21 cellular contexts compared by ENCODE assay signal in the genomic region with DNA sequence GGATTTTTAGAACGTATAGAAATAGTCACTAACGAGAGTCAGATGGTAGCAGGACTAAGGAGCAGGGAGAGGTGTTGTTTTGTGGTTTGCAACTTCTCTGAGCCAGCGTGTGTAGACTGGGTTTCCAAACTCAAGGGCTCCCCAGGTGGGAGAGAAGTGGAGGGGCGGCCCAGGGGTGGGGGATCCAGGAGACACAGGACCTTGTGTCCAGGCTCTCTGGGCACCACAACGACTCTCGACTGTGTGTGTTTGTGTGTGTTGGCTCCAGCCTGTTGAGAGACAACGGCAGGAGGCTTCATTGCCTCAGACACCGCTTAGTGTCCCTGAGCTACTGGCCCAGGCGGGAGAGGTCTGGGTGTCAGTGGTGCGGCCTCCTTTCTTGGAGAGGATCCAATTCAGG. TPM values are rescaled to one million over a fixed set of nuclear protein-coding genes. Genes with fewer than 3 reads are reported as not detected.
"Had no signal": no experiment of that assay in that cellular context is flagged by ENCODE, and none has a peak within 500 bp of the region (broad histone marks: within the 10 kb centered on the region; RNA-seq: fewer than 3 reads in every experiment).

No MANE protein-coding gene starts in this region.

- H3K27me3 ChIP-seq: colonic mucosa, pancreas had no signal

- H3K27ac ChIP-seq: breast epithelium, colonic mucosa, esophagus squamous epithelium, gastrocnemius medialis, pancreas, psoas muscle, VCaP had no signal

- H3K4me3 ChIP-seq: breast epithelium, colonic mucosa, esophagus squamous epithelium, gastrocnemius medialis, mucosa of descending colon, pancreas, psoas muscle had no signal

- DNase-seq: activated naive CD4-positive, alpha-beta T cell; activated naive CD8-positive, alpha-beta T cell treated with anti-CD3 and anti-CD28 coated beads, Interleukin-2, amount 10 ng/mL, durations not matched to agents 7 days and 5 days; activated T-cell treated with anti-CD3 and anti-CD28 coated beads, Interleukin-2, amount 50 U/mL, for 1 hour; amniotic stem cell; colonic mucosa; endodermal cell; esophagus squamous epithelium; gastrocnemius medialis; hypothalamus; mucosa of descending colon; pancreas; stimulated activated CD4-positive, alpha-beta T cell treated with anti-CD3 and anti-CD28 coated beads, Interleukin-4, amount 100 ng/mL, for 24 hours; stimulated activated naive CD4-positive, alpha-beta T cell treated with Interleukin-2 at 50 U/mL for 16 hours; T-cell had no signal

- ATAC-seq: gastrocnemius medialis, mucosa of descending colon, pancreas, psoas muscle, right cardiac atrium, T-cell had no signal

- H3K9me3 Mint-ChIP-seq: T-helper 2 cell treated with Interferon-gamma antibody and Interleukin-4, amounts not matched to agents 5 μg/mL and 100 μg/mL, for 36 hours had no signal

- H3K4me1 ChIP-seq: breast epithelium, colonic mucosa, esophagus squamous epithelium, gastrocnemius medialis, pancreas, psoas muscle had no signal

- H3K27ac Mint-ChIP-seq: activated naive CD8-positive, alpha-beta T cell treated with anti-CD3 and anti-CD28 coated beads, Interleukin-2, amount 10 ng/mL, durations not matched to agents 7 days and 5 days; endodermal cell; memory B cell; T-cell; T-helper 2 cell treated with Interferon-gamma antibody and Interleukin-4, amounts not matched to agents 5 μg/mL and 100 μg/mL, for 36 hours had no signal

- H3K9me3 ChIP-seq: colonic mucosa, gastrocnemius medialis, mucosa of descending colon, pancreas, psoas muscle had no signal

- H3K4me1 Mint-ChIP-seq: activated naive CD8-positive, alpha-beta T cell treated with anti-CD3 and anti-CD28 coated beads, Interleukin-2, amount 10 ng/mL, durations not matched to agents 7 days and 5 days; endodermal cell; memory B cell; neural crest cell; T-cell had no signal

- H3K36me3 Mint-ChIP-seq: activated naive CD8-positive, alpha-beta T cell treated with anti-CD3 and anti-CD28 coated beads, Interleukin-2, amount 10 ng/mL, durations not matched to agents 7 days and 5 days; T-cell had no signal

- H3K4me3 Mint-ChIP-seq: activated naive CD8-positive, alpha-beta T cell treated with anti-CD3 and anti-CD28 coated beads, Interleukin-2, amount 10 ng/mL, durations not matched to agents 7 days and 5 days; endodermal cell; memory B cell; neural crest cell; T-cell; T-helper 2 cell treated with Interferon-gamma antibody and Interleukin-4, amounts not matched to agents 5 μg/mL and 100 μg/mL, for 36 hours had no signal

- H3K36me3 ChIP-seq: breast epithelium, colonic mucosa, esophagus squamous epithelium, gastrocnemius medialis, pancreas had no signal

RNA-seq across cellular contexts. Expression of a gene that starts 0.9 kb away (rescaled TPM):
- total RNA-seq: endodermal cell, neural crest cell had no signal

RNA-seq across cellular contexts. Expression of a gene that starts 38.0 kb away (rescaled TPM):
- total RNA-seq: activated naive CD8-positive, alpha-beta T cell treated with anti-CD3 and anti-CD28 coated beads, Interleukin-2, amount 10 ng/mL, durations not matched to agents 7 days and 5 days; colonic mucosa; endodermal cell; esophagus squamous epithelium; gastrocnemius medialis; mucosa of descending colon; neural crest cell; psoas muscle; right cardiac atrium; T-cell had no signal
